23 cellular contexts compared by ENCODE assay signal in genomic region chr22:49555526-49555925, GRCh38.
A peak's percentile ranks its signal among the peaks of the same experiment; 100 is the strongest.
DNase-seq lines count a peak whose midpoint lies in the region; ATAC-seq, FAIRE-seq and TF ChIP-seq lines count a peak whose summit lies in the region.
"Had no signal": no experiment of that assay in that cellular context is flagged by ENCODE, and none has a peak within 500 bp of the region (broad histone marks: within the 10 kb centered on the region; RNA-seq: fewer than 3 reads in every experiment).

No MANE protein-coding gene starts in this region.

- no peak overlapping the region for H3K9ac ChIP-seq in kidney (ENCODE audit: low read length in 2 of 2)

- TF ChIP-seq CTCF in Peyer's patch (IDR thresholded peaks at IDR 0.05) = no peak
- no peak for TF ChIP-seq CTCF in kidney (IDR thresholded peaks at IDR 0.05; ENCODE audit: borderline replicate concordance, extremely low read depth, insufficient read depth)
- no peak for TF ChIP-seq CTCF in osteocyte (IDR thresholded peaks at IDR 0.05)
- no peak for TF ChIP-seq CTCF in type B pancreatic cell (conservative IDR thresholded peaks at IDR 0.05)
- TF ChIP-seq CTCF in WERI-Rb-1 (IDR thresholded peaks at IDR 0.05; ENCODE audit: low read depth, low read length) = no peak
- TF ChIP-seq CTCF in body of pancreas (IDR thresholded peaks at IDR 0.05) = no peak

- DNase-seq in Peyer's patch (peak in 2 of 3 donors; percentile 29 to 37), kidney (peak; percentile 51), osteocyte (ENCODE audit: extremely low spot score, unreplicated experiment) (peak; percentile 78), type B pancreatic cell (ENCODE audit: extremely low spot score, unreplicated experiment) (peak; percentile 56), WERI-Rb-1 (no peak), body of pancreas (no peak)
- DNase-seq: BE2C, DMS53, GDM1, Kasumi-1, NCI-H1694, NCI-H2081 treated with DMSO at 0.1 percent for 48 hours, NCI-H2171 treated with DMSO at 0.1 percent for 48 hours, NCI-H446, NCI-H526, OCI-M1 had no signal

- no peak overlapping the region for H3K27ac Mint-ChIP-seq in osteocyte (ENCODE audit: unreplicated experiment)
- no peak overlapping the region for H3K27ac Mint-ChIP-seq in type B pancreatic cell

- ATAC-seq in HG03442 (IDR thresholded peaks at IDR 0.05; ENCODE audit: unreplicated experiment) = no peak
- ATAC-seq in body of pancreas = no peak
- ATAC-seq: A549, Right ventricle myocardium inferior had no signal

- H3K27me3 ChIP-seq in Peyer's patch = no peaks in the 10 kb centered on the region
- no peaks in the 10 kb centered on the region for H3K27me3 ChIP-seq in WERI-Rb-1 (ENCODE audit: insufficient read depth, low read depth, severe bottlenecking)
- no peaks in the 10 kb centered on the region for H3K27me3 ChIP-seq in body of pancreas
- H3K27me3 ChIP-seq: BE2C, SJSA1 had no signal

- H3K36me3 Mint-ChIP-seq in osteocyte (ENCODE audit: unreplicated experiment) = no peaks in the 10 kb centered on the region
- no peaks in the 10 kb centered on the region for H3K36me3 Mint-ChIP-seq in type B pancreatic cell

- TF ChIP-seq POLR2A in Peyer's patch (IDR thresholded peaks at IDR 0.05) = no peak
- no peak for TF ChIP-seq POLR2A in body of pancreas (IDR thresholded peaks at IDR 0.05)

- no peaks in the 10 kb centered on the region for H3K27me3 Mint-ChIP-seq in osteocyte (ENCODE audit: unreplicated experiment)
- H3K27me3 Mint-ChIP-seq in type B pancreatic cell = no peaks in the 10 kb centered on the region

- H3K9me3 ChIP-seq in Peyer's patch (peaks cover 0 to 9% (median 0%) of the 10 kb centered on the region in 4 donors), kidney (ENCODE audit: control insufficient read depth in 1 of 2, low read length in 2 of 2) (peaks cover 0 to 4% of the 10 kb centered on the region in 2 donors), WERI-Rb-1 (ENCODE audit: severe bottlenecking) (peaks cover 5% of the 10 kb centered on the region), body of pancreas (peaks cover 0 to 10% (median 0%) of the 10 kb centered on the region in 3 donors)
- H3K9me3 ChIP-seq: A549, BE2C had no signal

- FAIRE-seq in kidney (lab: Jason Lieb, UNC) = no peak
- FAIRE-seq: A549, D721Med, GM18507, GM19239 had no signal

- H3K4me1 Mint-ChIP-seq in osteocyte (ENCODE audit: unreplicated experiment) (no peaks in the 10 kb centered on the region), type B pancreatic cell (ENCODE audit: unreplicated experiment) (peaks cover 5% of the 10 kb centered on the region)

- H3K27ac ChIP-seq in Peyer's patch (no peak overlapping the region), kidney (ENCODE audit: low read depth in 2 of 2, low read length in 2 of 2) (no peak overlapping the region), WERI-Rb-1 (no peak overlapping the region), body of pancreas (no peak overlapping the region)
- H3K27ac ChIP-seq: A549, SJSA1 had no signal

- H3K4me1 ChIP-seq in Peyer's patch (no peaks in the 10 kb centered on the region), kidney (ENCODE audit: control insufficient read depth in 1 of 2, insufficient read depth in 1 of 2, low read depth in 1 of 2, low read length in 2 of 2) (no peaks in the 10 kb centered on the region), body of pancreas (no peaks in the 10 kb centered on the region)
- H3K4me1 ChIP-seq: A549, BE2C, SJSA1 had no signal

- H3K4me3 Mint-ChIP-seq in osteocyte (ENCODE audit: unreplicated experiment) (no peak overlapping the region), type B pancreatic cell (no peak overlapping the region)

- H3K9me3 Mint-ChIP-seq in osteocyte (ENCODE audit: unreplicated experiment) = peaks cover 2% of the 10 kb centered on the region
- no peaks in the 10 kb centered on the region for H3K9me3 Mint-ChIP-seq in type B pancreatic cell

- intact Hi-C loops in kidney (cut with DNase I) (no loop called here), body of pancreas (cut with DNase I) (no loop called here)

- 80 to 84% methylated on average over 11 of the region's 11 CpGs for WGBS in body of pancreas, 2 donors

- H3K36me3 ChIP-seq in Peyer's patch (no peaks in the 10 kb centered on the region), kidney (ENCODE audit: control insufficient read depth in 1 of 2, insufficient read depth in 2 of 2, low read length in 2 of 2) (no peaks in the 10 kb centered on the region), WERI-Rb-1 (no peaks in the 10 kb centered on the region), body of pancreas (replicated peaks in 1 of 2; ENCODE audit: insufficient read depth in 1 of 2, low read depth in 2 of 2) (no peaks in the 10 kb centered on the region)
- H3K36me3 ChIP-seq: BE2C, SJSA1 had no signal

- H3K4me3 ChIP-seq in Peyer's patch (no peak overlapping the region), kidney (ENCODE audit: low read length in 2 of 2) (no peak overlapping the region), WERI-Rb-1 (ENCODE audit: low read depth, low read length) (no peak overlapping the region), body of pancreas (no peak overlapping the region)
- H3K4me3 ChIP-seq: A549, SJSA1 had no signal

Comparison
In these comparisons a context has a peak if more than half of its experiments do, and no peak if none do; other contexts are left out.
1. DNase-seq: peak in Peyer's patch (2 of 3), kidney (single experiment), osteocyte (single experiment) and type B pancreatic cell (single experiment); none in WERI-Rb-1 (single experiment) and body of pancreas (0 of 4).